Comparison of ENCODE assay signal across 21 cellular contexts in the genomic region with DNA sequence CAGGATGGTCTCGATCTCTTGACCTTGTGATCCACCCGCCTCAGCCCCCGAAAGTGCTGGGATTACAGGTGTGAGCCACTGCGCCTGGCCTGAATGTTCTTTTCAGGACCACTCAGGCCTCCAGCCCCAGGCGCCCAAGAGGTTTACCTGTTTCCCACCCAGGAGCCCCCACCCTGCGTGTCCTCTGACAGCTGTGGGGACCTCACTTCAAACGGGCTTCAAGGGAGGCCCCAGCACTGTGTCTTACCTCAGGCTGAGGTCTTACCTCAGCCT. TPM values are rescaled to one million over a fixed set of nuclear protein-coding genes. Genes with fewer than 3 reads are reported as not detected.
DNase-seq lines count a peak whose midpoint lies in the region; ATAC-seq and TF ChIP-seq lines count a peak whose summit lies in the region.
"Had no signal": no experiment of that assay in that cellular context is flagged by ENCODE, and none has a peak within 500 bp of the region (broad histone marks: within the 10 kb centered on the region; RNA-seq: fewer than 3 reads in every experiment).

No MANE protein-coding gene starts in this region.

- ATAC-seq in left cardiac atrium (no peak), left ventricle myocardium superior (no peak), HG03442 (IDR thresholded peaks at IDR 0.05; ENCODE audit: unreplicated experiment) (no peak)
- ATAC-seq: CD8-positive, alpha-beta T cell; GM12878 had no signal

- intact Hi-C loops in left cardiac atrium (cut with DNase I): no loop called here
- intact Hi-C loops in left ventricle myocardium superior (cut with micrococcal nuclease): no loop called here
- intact Hi-C loops in testis (cut with DNase I; ENCODE audit: low total_unique reads): no loop called here
- intact Hi-C loops in vagina (cut with DNase I): no loop called here

- peak; percentile 18 for DNase-seq in left cardiac atrium
- no peak for DNase-seq in left ventricle myocardium superior
- DNase-seq in testis: no peak
- no peak for DNase-seq in vagina (ENCODE audit: extremely low spot score in 2 of 2)
- DNase-seq in NCI-H524 treated with DMSO at 0.1 percent for 48 hours (lab: John Stamatoyannopoulos, UW): no peak
- DNase-seq: CD8-positive, alpha-beta T cell; DND-41; NCI-H1105; NCI-H187; NCI-H2171; NCI-H82; PC-9 had no signal

- H3K27ac ChIP-seq in mucosa of rectum (ENCODE audit: low read depth in 2 of 2, low read length in 2 of 2) (peak overlapping the region; percentile 43 to 45), testis (peak overlapping the region; percentile 55), vagina (no peak overlapping the region)
- H3K27ac ChIP-seq: BLaER1, HL-60, PC-9 had no signal

- TF ChIP-seq CTCF in testis (IDR thresholded peaks at IDR 0.05) (no peak), vagina (IDR thresholded peaks at IDR 0.05) (no peak)

- H3K4me1 ChIP-seq in endocrine pancreas (ENCODE audit: control insufficient read depth, insufficient read depth, low read length) (no peaks in the 10 kb centered on the region), mucosa of rectum (ENCODE audit: control insufficient read depth in 2 of 2, insufficient read depth in 2 of 2, low read length in 2 of 2) (peaks cover 24 to 44% of the 10 kb centered on the region in 2 donors), testis (peaks cover 47% of the 10 kb centered on the region), vagina (no peaks in the 10 kb centered on the region)
- H3K4me1 ChIP-seq: HAP-1 had no signal

- H3K27me3 ChIP-seq in endocrine pancreas (ENCODE audit: control insufficient read depth, insufficient read depth, low read length): no peaks in the 10 kb centered on the region
- peaks cover 0 to 2% of the 10 kb centered on the region in 2 donors for H3K27me3 ChIP-seq in mucosa of rectum (ENCODE audit: control insufficient read depth in 2 of 2, insufficient read depth in 2 of 2, low read length in 2 of 2)
- no peaks in the 10 kb centered on the region for H3K27me3 ChIP-seq in testis
- no peaks in the 10 kb centered on the region for H3K27me3 ChIP-seq in vagina

- WGBS in testis, 2 donors: 76 to 96% methylated on average over 4 to 7 of the region's 7 CpGs

- TF ChIP-seq POLR2A in testis (IDR thresholded peaks at IDR 0.05): no peak
- no peak for TF ChIP-seq POLR2A in vagina (IDR thresholded peaks at IDR 0.05)

- H3K36me3 ChIP-seq in endocrine pancreas (ENCODE audit: control insufficient read depth, insufficient read depth, low read length) (no peaks in the 10 kb centered on the region), mucosa of rectum (ENCODE audit: control insufficient read depth in 2 of 2, insufficient read depth in 2 of 2, low read length in 2 of 2) (no peaks in the 10 kb centered on the region), testis (ENCODE audit: low read depth, missing control alignments) (no peaks in the 10 kb centered on the region), vagina (no peaks in the 10 kb centered on the region)
- H3K36me3 ChIP-seq: BLaER1, HAP-1 had no signal

- H3K9ac ChIP-seq in endocrine pancreas (ENCODE audit: control insufficient read depth, insufficient read depth, low read length) (peak overlapping the region; percentile 31), mucosa of rectum (ENCODE audit: low read depth in 1 of 2, low read length in 2 of 2) (no peak overlapping the region)
- H3K9ac ChIP-seq: BLaER1 had no signal

- H3K4me3 ChIP-seq in endocrine pancreas (ENCODE audit: control insufficient read depth, insufficient read depth, low read length): no peak overlapping the region
- H3K4me3 ChIP-seq in mucosa of rectum (ENCODE audit: low read length in 2 of 2): peak overlapping the region in 1 of 2 donors; percentile 37
- H3K4me3 ChIP-seq in testis: no peak overlapping the region
- no peak overlapping the region for H3K4me3 ChIP-seq in vagina
- H3K4me3 ChIP-seq: BLaER1, GM12878, HAP-1, PC-9 had no signal

- no peaks in the 10 kb centered on the region for H3K9me3 ChIP-seq in endocrine pancreas (ENCODE audit: control insufficient read depth, low read length)
- no peaks in the 10 kb centered on the region for H3K9me3 ChIP-seq in mucosa of rectum (ENCODE audit: control insufficient read depth in 2 of 2, low read length in 2 of 2)
- H3K9me3 ChIP-seq in testis: no peaks in the 10 kb centered on the region
- H3K9me3 ChIP-seq in vagina: no peaks in the 10 kb centered on the region
- H3K9me3 ChIP-seq: BLaER1, HAP-1 had no signal

RNA-seq across cellular contexts. Expression of a gene that starts 19.1 kb away (rescaled TPM):
- total RNA-seq in left cardiac atrium (not detected), left ventricle myocardium superior (not detected), testis (under 1 TPM; 0.16 to 0.68 TPM), vagina (not detected)
- polyA plus RNA-seq in testis (ENCODE audit: insufficient read depth, low read depth, low replicate concordance): 0.28 TPM
- total RNA-seq: CD8-positive, alpha-beta T cell; LHCN-M2; NCI-H460; PC-9 had no signal

RNA-seq across cellular contexts. Expression of a gene that starts 42.9 kb away (rescaled TPM):
- not detected for total RNA-seq in left cardiac atrium
- total RNA-seq in left ventricle myocardium superior: not detected
- total RNA-seq in testis: under 1 TPM in 1 of 2 donors, not detected in 1; 0.24 TPM
- polyA plus RNA-seq in testis (ENCODE audit: insufficient read depth, low read depth, low replicate concordance): not detected
- not detected for total RNA-seq in vagina
- total RNA-seq: CD8-positive, alpha-beta T cell; GM12878; LHCN-M2; NCI-H460; PC-9 had no signal
- polyA plus RNA-seq: GM12878 had no signal
